In the genomic region with DNA sequence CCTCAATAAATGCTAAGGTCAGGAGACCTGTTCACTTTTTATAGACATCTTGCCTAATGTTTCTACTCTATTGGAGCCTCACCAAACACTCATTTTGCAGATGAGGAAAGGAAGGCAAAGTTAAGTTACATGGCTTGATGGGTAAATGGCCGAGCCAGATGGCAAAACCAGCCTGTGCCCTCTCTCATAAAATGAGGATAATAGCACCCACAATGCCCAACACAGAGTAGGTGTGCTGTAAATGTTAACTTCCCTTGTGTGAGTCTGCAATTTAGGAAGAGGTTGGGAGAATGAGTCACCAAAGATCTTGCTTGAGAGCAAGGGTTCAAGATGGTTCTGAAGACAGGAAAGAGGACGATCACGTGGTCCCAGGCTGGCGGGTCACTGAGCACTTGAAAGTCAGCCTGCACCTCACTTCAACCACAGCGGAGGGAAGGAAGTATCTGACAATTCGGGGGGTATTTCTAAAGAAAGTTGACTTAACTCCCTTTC, we compare ENCODE assay signal across 9 cellular contexts. TPM values are rescaled to one million over a fixed set of nuclear protein-coding genes. Genes with fewer than 3 reads are reported as not detected.
A peak's percentile ranks its signal among the peaks of the same experiment; 100 is the strongest.
DNase-seq lines count a peak whose midpoint lies in the region; ATAC-seq and TF ChIP-seq lines count a peak whose summit lies in the region.
"Had no signal": no experiment of that assay in that cellular context is flagged by ENCODE, and none has a peak within 500 bp of the region (broad histone marks: within the 10 kb centered on the region; RNA-seq: fewer than 3 reads in every experiment).

No MANE protein-coding gene starts in this region.

- peaks cover 68% of the 10 kb centered on the region for H3K36me3 Mint-ChIP-seq in Calu3 (ENCODE audit: insufficient read depth, unreplicated experiment)
- peaks cover 20% of the 10 kb centered on the region for H3K36me3 Mint-ChIP-seq in activated naive CD8-positive, alpha-beta T cell
- H3K36me3 Mint-ChIP-seq in mesothelial cell of epicardium: no peaks in the 10 kb centered on the region

- 73% methylated on average over 6 of the region's 6 CpGs for WGBS in right cardiac atrium

- ATAC-seq in HG02973 (IDR thresholded peaks at IDR 0.05; ENCODE audit: unreplicated experiment) (no peak), right cardiac atrium (no peak)

- peaks cover 73% of the 10 kb centered on the region for H3K4me1 Mint-ChIP-seq in Calu3 (ENCODE audit: low read depth, unreplicated experiment)
- peaks cover 71% of the 10 kb centered on the region for H3K4me1 Mint-ChIP-seq in activated naive CD8-positive, alpha-beta T cell (ENCODE audit: low read depth)
- H3K4me1 Mint-ChIP-seq in mesothelial cell of epicardium: peaks cover 28% of the 10 kb centered on the region

- no peak overlapping the region for H3K27ac ChIP-seq in right cardiac atrium (ENCODE audit: low read length)

- BruUV-seq in Calu3 (replicated peaks; lab: Mats Ljungman, UMichigan): no TSS peak

- no peaks in the 10 kb centered on the region for H3K27me3 ChIP-seq in right cardiac atrium (ENCODE audit: control insufficient read depth, insufficient read depth)

- H3K9me3 ChIP-seq in right cardiac atrium (ENCODE audit: control insufficient read depth, low read length): no peaks in the 10 kb centered on the region

- no peak for TF ChIP-seq CTCF in Calu3 (IDR thresholded peaks at IDR 0.05; ENCODE audit: unreplicated experiment)
- TF ChIP-seq CTCF in mesothelial cell of epicardium (IDR thresholded peaks at IDR 0.05; ENCODE audit: unreplicated experiment): no peak

- H3K27me3 Mint-ChIP-seq in Calu3 (ENCODE audit: unreplicated experiment): no peaks in the 10 kb centered on the region
- no peaks in the 10 kb centered on the region for H3K27me3 Mint-ChIP-seq in activated naive CD8-positive, alpha-beta T cell
- H3K27me3 Mint-ChIP-seq in mesothelial cell of epicardium (ENCODE audit: low read depth): peaks cover 27% of the 10 kb centered on the region

- no peaks in the 10 kb centered on the region for H3K4me1 ChIP-seq in right cardiac atrium (ENCODE audit: control insufficient read depth, insufficient read depth, low read length)

- DNase-seq in Calu3 (no peak), SIG-M5 (lab: John Stamatoyannopoulos, UW) (peak; percentile 36), glomerular visceral epithelial cell (ENCODE audit: extremely low spot score) (no peak), mesothelial cell of epicardium (ENCODE audit: low spot score in 2 of 2, unreplicated experiment in 2 of 2) (no peak), right cardiac atrium (no peak)
- DNase-seq in stimulated activated CD4-positive, alpha-beta T cell treated with anti-CD3 and anti-CD28 coated beads, Interleukin-12 subunit alpha, Interleukin-12 subunit beta, amount 100 ng/mL, for 48 hours (ENCODE audit: low read depth in 2 of 3, low spot score in 1 of 3): peak; percentile 25 to 29 (median 26)

- intact Hi-C loops in Calu3 (cut with micrococcal nuclease; ENCODE audit: unreplicated experiment) (loop anchor here (5.0 kb wide), 1 partner anchor 39 kb away; no protein-coding TSS in a partner anchor), right cardiac atrium (cut with DNase I) (no loop called here)

- H3K4me3 Mint-ChIP-seq in Calu3 (ENCODE audit: low read depth, unreplicated experiment): peak overlapping the region; percentile 69
- peak overlapping the region; percentile 92 for H3K4me3 Mint-ChIP-seq in activated naive CD8-positive, alpha-beta T cell
- no peak overlapping the region for H3K4me3 Mint-ChIP-seq in mesothelial cell of epicardium

- CTCF ChIA-PET in Calu3 (lab: Charles Lee): interaction anchor here (0.8 to 1.5 kb wide), 4 partner anchors 18 to 36 kb away, joined by 3 to 8 read pairs (median 4); no protein-coding TSS in a partner anchor

- H3K27ac Mint-ChIP-seq in Calu3 (ENCODE audit: unreplicated experiment): peak overlapping the region; percentile 25
- H3K27ac Mint-ChIP-seq in activated naive CD8-positive, alpha-beta T cell: peak overlapping the region; percentile 88
- H3K27ac Mint-ChIP-seq in mesothelial cell of epicardium: no peak overlapping the region

- no peak overlapping the region for H3K4me3 ChIP-seq in right cardiac atrium (ENCODE audit: low read length)

- H3K9me3 Mint-ChIP-seq in Calu3 (ENCODE audit: low read depth, unreplicated experiment) (no peaks in the 10 kb centered on the region), mesothelial cell of epicardium (peaks cover 7% of the 10 kb centered on the region)
- no peaks in the 10 kb centered on the region for H3K9me3 Mint-ChIP-seq in activated naive CD8-positive, alpha-beta T cell (ENCODE audit: low read depth)

RNA-seq across cellular contexts. Expression of gene KCNK5, which starts 3.3 kb away (rescaled TPM):
- 62.4 and 77.5 TPM in 2 replicates for total RNA-seq in Calu3 (2022)
- 2.5 to 2.9 TPM (median 2.7 TPM) in 3 replicates for total RNA-seq in mesothelial cell of epicardium
- total RNA-seq in right cardiac atrium: 1 to 10 TPM; 1.1 to 1.9 (median 1.4) TPM
- polyA plus RNA-seq in right cardiac atrium: 1.4 TPM
- total RNA-seq: glomerular endothelial cell had no signal

Comparison
In these comparisons a context has a peak if more than half of its experiments do, and no peak if none do; other contexts are left out.
1. DNase-seq: peak in SIG-M5 (single experiment) and stimulated activated CD4-positive, alpha-beta T cell treated with anti-CD3 and anti-CD28 coated beads, Interleukin-12 subunit alpha, Interleukin-12 subunit beta, amount 100 ng/mL, for 48 hours (3 of 3); none in Calu3 (single experiment), glomerular visceral epithelial cell (single experiment), mesothelial cell of epicardium (0 of 2) and right cardiac atrium (0 of 3).
2. RNA of gene KCNK5, which starts 3.3 kb away (total RNA-seq): 62.4 to 77.5 TPM in Calu3; 2.5 to 2.9 TPM in mesothelial cell of epicardium and 1.1 to 1.9 TPM in right cardiac atrium; every median in the first group is over 10 times any median in the second.